8 cellular contexts compared by ENCODE assay signal in the genomic region with DNA sequence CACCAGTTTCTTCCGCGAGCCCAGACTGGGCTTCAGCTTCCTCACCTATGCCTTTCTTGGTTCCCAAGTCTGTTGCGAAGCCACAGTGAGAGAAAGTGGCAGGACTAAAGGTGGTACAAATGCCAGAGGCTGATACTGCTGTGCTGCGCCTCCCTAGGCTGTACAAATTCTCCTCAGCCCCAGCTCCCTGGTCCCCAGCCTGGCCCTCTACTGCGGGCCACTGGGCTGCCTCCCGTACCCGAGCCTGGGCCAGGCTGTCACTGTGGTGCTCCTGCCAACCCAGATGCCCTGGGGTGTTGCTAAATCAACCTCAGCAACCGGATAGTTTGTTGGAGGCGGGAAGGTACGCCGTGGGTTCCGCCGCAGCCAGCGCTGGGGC. TPM values are rescaled to one million over a fixed set of nuclear protein-coding genes. Genes with fewer than 3 reads are reported as not detected.
DNase-seq lines count a peak whose midpoint lies in the region; ATAC-seq and TF ChIP-seq lines count a peak whose summit lies in the region.

No MANE protein-coding gene starts in this region.

- peaks cover 59% of the 10 kb centered on the region for H3K4me1 Mint-ChIP-seq in activated naive CD4-positive, alpha-beta T cell treated with anti-CD3 and anti-CD28 coated beads for 36 hours (ENCODE audit: low read depth)

- H3K27ac Mint-ChIP-seq in activated naive CD4-positive, alpha-beta T cell treated with anti-CD3 and anti-CD28 coated beads for 36 hours: no peak overlapping the region

- no peaks in the 10 kb centered on the region for H3K27me3 Mint-ChIP-seq in activated naive CD4-positive, alpha-beta T cell treated with anti-CD3 and anti-CD28 coated beads for 36 hours (ENCODE audit: low read depth)

- intact Hi-C loops in activated naive CD4-positive, alpha-beta T cell treated with anti-CD3 and anti-CD28 coated beads for 36 hours (cut with micrococcal nuclease): loop anchor here (1.0 to 5.0 kb wide), 3 partner anchors 16 to 1054 kb away; partner anchors contain the start of genes DUSP7 and MAPKAPK3
- intact Hi-C loops in dorsolateral prefrontal cortex (cut with DNase I) (loop anchor here (1.0 to 10.0 kb wide), 4 partner anchors 171 to 1056 kb away; partner anchors contain the start of genes CISH (in 1 of the 2), MANF (in 1 of the 2), MAPKAPK3 (in 1 of the 2) and RBM15B (in 1 of the 2)), ovary (cut with DNase I) (loop anchor here (1.0 to 10.0 kb wide), 4 partner anchors 168 to 286 kb away; partner anchors contain the start of genes DCAF1 (in 3 of the 4), MANF (in 1 of the 4) and RBM15B (in 1 of the 4))

- H3K9me3 ChIP-seq in ovary: no peaks in the 10 kb centered on the region

- H3K4me3 Mint-ChIP-seq in activated naive CD4-positive, alpha-beta T cell treated with anti-CD3 and anti-CD28 coated beads for 36 hours: peak overlapping the region; percentile 85

- no peak for ATAC-seq in GM18873 (IDR thresholded peaks at IDR 0.05; ENCODE audit: low FRiP score, unreplicated experiment)

- H3K4me3 ChIP-seq in dorsolateral prefrontal cortex: peak overlapping the region; percentile 77 to 100 (median 93)
- peak overlapping the region; percentile 99 for H3K4me3 ChIP-seq in ovary

- TF ChIP-seq POLR2A in ovary (IDR thresholded peaks at IDR 0.05): no peak

- DNase-seq in activated naive CD4-positive, alpha-beta T cell treated with anti-CD3 and anti-CD28 coated beads for 36 hours: no peak
- DNase-seq in activated naive CD4-positive, alpha-beta T cell treated with Interleukin-2 at 50 U/mL for 16 hours: no peak
- DNase-seq in KG1 (lab: John Stamatoyannopoulos, UW): peak; percentile 80
- no peak for DNase-seq in dorsolateral prefrontal cortex
- DNase-seq in ovary: no peak
- no peak for DNase-seq in hypothalamus (lab: John Stamatoyannopoulos, UW)
- DNase-seq in NCI-H2107 treated with DMSO at 0.1 percent for 48 hours (lab: John Stamatoyannopoulos, UW; ENCODE audit: unreplicated experiment): no peak

- TF ChIP-seq CTCF in dorsolateral prefrontal cortex (IDR thresholded peaks at IDR 0.05 in 54 of 56, conservative IDR thresholded peaks at IDR 0.05 in 2 of 56; ENCODE audit: low read depth in 1 of 56, partially characterized antibody in 56 of 56) (peak in 4 of 56 donors; percentile 7 to 32 (median 11)), ovary (IDR thresholded peaks at IDR 0.05) (no peak)

- H3K36me3 Mint-ChIP-seq in activated naive CD4-positive, alpha-beta T cell treated with anti-CD3 and anti-CD28 coated beads for 36 hours (ENCODE audit: low read depth): peaks cover 8% of the 10 kb centered on the region

- peak overlapping the region in 49 of 59 donors; percentile 0 to 95 (median 86) for H3K27ac ChIP-seq in dorsolateral prefrontal cortex
- H3K27ac ChIP-seq in ovary: peak overlapping the region in 1 of 2 donors; percentile 89

- CTCF ChIA-PET in activated naive CD4-positive, alpha-beta T cell treated with anti-CD3 and anti-CD28 coated beads for 36 hours (lab: Charles Lee): interaction anchor here (1.5 to 8.6 kb wide), 12 partner anchors 11 to 281 kb away, joined by 3 to 146 read pairs (median 7); partner anchors contain the start of genes DCAF1 and RAD54L2

- H3K9me3 Mint-ChIP-seq in activated naive CD4-positive, alpha-beta T cell treated with anti-CD3 and anti-CD28 coated beads for 36 hours: no peaks in the 10 kb centered on the region

- 6 to 10% (median 9%) methylated on average over 14 of the region's 14 CpGs for WGBS in ovary, 3 donors

- no peak for TF ChIP-seq EP300 in ovary (IDR thresholded peaks at IDR 0.05)

- H3K4me1 ChIP-seq in ovary (ENCODE audit: insufficient read depth): peaks cover 3% of the 10 kb centered on the region

- H3K27me3 ChIP-seq in dorsolateral prefrontal cortex (no peaks in the 10 kb centered on the region), ovary (no peaks in the 10 kb centered on the region)

- H3K36me3 ChIP-seq in ovary: no peaks in the 10 kb centered on the region

RNA-seq across cellular contexts. Expression of gene TEX264, which starts 0.4 kb away (rescaled TPM):
- total RNA-seq in activated naive CD4-positive, alpha-beta T cell treated with anti-CD3 and anti-CD28 coated beads for 36 hours: 10 to 100 TPM; 23.7 to 26.6 TPM
- 10 to 100 TPM; 26.0 to 48.6 (median 36.4) TPM for total RNA-seq in dorsolateral prefrontal cortex
- 10 to 100 TPM; 27.1 to 88.8 (median 38.7) TPM for total RNA-seq in ovary
- 10 to 100 TPM; 51.0 to 62.3 TPM for polyA plus RNA-seq in ovary

RNA-seq across cellular contexts. Expression of gene GRM2, which starts 36.2 kb away (rescaled TPM):
- total RNA-seq in activated naive CD4-positive, alpha-beta T cell treated with anti-CD3 and anti-CD28 coated beads for 36 hours: under 1 TPM in 1 of 2 experiments, not detected in 1; 0.07 TPM
- 10 to 100 TPM in 119 of 120 experiments, 1 to 10 TPM in 1; 8.1 to 42.6 (median 23.1) TPM for total RNA-seq in dorsolateral prefrontal cortex
- under 1 TPM in 4 of 7 donors, not detected in 3; 0.25 to 0.47 (median 0.34) TPM for total RNA-seq in ovary
- under 1 TPM; 0.10 to 0.24 TPM for polyA plus RNA-seq in ovary

Comparison
In these comparisons a context has a peak if more than half of its experiments do, and no peak if none do; other contexts are left out.
1. RNA of gene GRM2, which starts 36.2 kb away (total RNA-seq): 8.1 to 42.6 TPM in dorsolateral prefrontal cortex; 0.25 to 0.47 TPM in ovary and 0.07 TPM in activated naive CD4-positive, alpha-beta T cell treated with anti-CD3 and anti-CD28 coated beads for 36 hours; every median in the first group is over 4 times any median in the second.